In genomic region chr1:20233394-20233793, GRCh38 we compare ENCODE assay signal across 8 cellular contexts. TPM values are rescaled to one million over a fixed set of nuclear protein-coding genes. Genes with fewer than 3 reads are reported as not detected.
A peak's percentile ranks its signal among the peaks of the same experiment; 100 is the strongest.
DNase-seq lines count a peak whose midpoint lies in the region; ATAC-seq and TF ChIP-seq lines count a peak whose summit lies in the region.
"Had no signal": no experiment of that assay in that cellular context is flagged by ENCODE, and none has a peak within 500 bp of the region (broad histone marks: within the 10 kb centered on the region; RNA-seq: fewer than 3 reads in every experiment).

No MANE protein-coding gene starts in this region.

- no peaks in the 10 kb centered on the region for H3K9me3 ChIP-seq in neural progenitor cell (ENCODE audit: low read depth)

- no peak for ATAC-seq in GM21825 (IDR thresholded peaks at IDR 0.05; ENCODE audit: unreplicated experiment)
- ATAC-seq: esophagus mucosa had no signal

- no peaks in the 10 kb centered on the region for H3K36me3 ChIP-seq in neural progenitor cell

- no peaks in the 10 kb centered on the region for H4K20me1 ChIP-seq in neural progenitor cell (ENCODE audit: low read depth)

- H3F3A ChIP-seq in neural progenitor cell (ENCODE audit: low read depth): no peaks in the 10 kb centered on the region

- no peak overlapping the region for H3K4me2 ChIP-seq in neural progenitor cell

- H3K27ac ChIP-seq in neural progenitor cell: no peak overlapping the region

- no peak overlapping the region for H3K4me3 Mint-ChIP-seq in neural progenitor cell

- no peak overlapping the region for H3K9ac ChIP-seq in neural progenitor cell

- H3K9me3 Mint-ChIP-seq in neural progenitor cell: no peaks in the 10 kb centered on the region

- H3K4me3 ChIP-seq in choroid plexus epithelial cell (ENCODE audit: low read depth, low read length) (no peak overlapping the region), neural progenitor cell (no peak overlapping the region)

- H3K4me1 Mint-ChIP-seq in neural progenitor cell: peaks cover 29% of the 10 kb centered on the region

- H3K4me1 ChIP-seq in neural progenitor cell: no peaks in the 10 kb centered on the region

- H3K27me3 Mint-ChIP-seq in neural progenitor cell (ENCODE audit: insufficient read depth, low read depth): peaks cover 10% of the 10 kb centered on the region

- H2AFZ ChIP-seq in neural progenitor cell (replicated peaks): no peak overlapping the region

- peaks cover 12% of the 10 kb centered on the region for H3K27me3 ChIP-seq in neural progenitor cell

- H3K27ac Mint-ChIP-seq in neural progenitor cell: no peak overlapping the region

- H3K79me2 ChIP-seq in neural progenitor cell (ENCODE audit: low read depth): no peaks in the 10 kb centered on the region

- peak; percentile 54 for DNase-seq in GM10266 (ENCODE audit: extremely low spot score)
- DNase-seq in NCI-H1694 (lab: John Stamatoyannopoulos, UW): peak; percentile 69
- DNase-seq in choroid plexus epithelial cell (ENCODE audit: low read depth): peak; percentile 43
- DNase-seq in neural progenitor cell (ENCODE audit: low spot score): peak; percentile 29
- no peak for DNase-seq in activated naive CD4-positive, alpha-beta T cell (lab: John Stamatoyannopoulos, UW)
- DNase-seq in activated CD4-positive, alpha-beta T cell treated with anti-CD3 and anti-CD28 coated beads, Interleukin-2, amount 50 U/mL, for 48 hours: no peak

- TF ChIP-seq CTCF in GM10266 (IDR thresholded peaks at IDR 0.05; ENCODE audit: control insufficient read depth, insufficient read depth, low read depth, missing control alignments): peak; percentile 43
- TF ChIP-seq CTCF in choroid plexus epithelial cell (conservative IDR thresholded peaks at IDR 0.05; ENCODE audit: low read depth, low read length): peak; percentile 47
- TF ChIP-seq CTCF in neural progenitor cell (IDR thresholded peaks at IDR 0.05): peak; percentile 53

- H3K36me3 Mint-ChIP-seq in neural progenitor cell: no peaks in the 10 kb centered on the region

RNA-seq across cellular contexts. Expression of gene PLA2G2C, which starts 47.1 kb away (rescaled TPM):
- total RNA-seq in neural progenitor cell (ENCODE audit: low replicate concordance): not detected in 2 replicates

RNA-seq across cellular contexts. Expression of gene UBXN10, which starts 47.5 kb away (rescaled TPM):
- total RNA-seq in neural progenitor cell (ENCODE audit: low replicate concordance): 0.37 and 0.43 TPM in 2 replicates

RNA-seq across cellular contexts. Expression of gene VWA5B1, which starts 57.3 kb away (rescaled TPM):
- total RNA-seq in neural progenitor cell (ENCODE audit: low replicate concordance): not detected in 2 replicates
- total RNA-seq: esophagus mucosa had no signal

Comparison
In these comparisons a context has a peak if more than half of its experiments do, and no peak if none do; other contexts are left out.
1. DNase-seq: peak in GM10266 (single experiment), NCI-H1694 (single experiment), choroid plexus epithelial cell (single experiment) and neural progenitor cell (single experiment); none in activated naive CD4-positive, alpha-beta T cell (0 of 4) and activated CD4-positive, alpha-beta T cell treated with anti-CD3 and anti-CD28 coated beads, Interleukin-2, amount 50 U/mL, for 48 hours (0 of 2).
2. Peak in every context shown above with its lines, with median percentiles within 50 percentile points of each other: CTCF ChIP-seq.